In the genomic region with DNA sequence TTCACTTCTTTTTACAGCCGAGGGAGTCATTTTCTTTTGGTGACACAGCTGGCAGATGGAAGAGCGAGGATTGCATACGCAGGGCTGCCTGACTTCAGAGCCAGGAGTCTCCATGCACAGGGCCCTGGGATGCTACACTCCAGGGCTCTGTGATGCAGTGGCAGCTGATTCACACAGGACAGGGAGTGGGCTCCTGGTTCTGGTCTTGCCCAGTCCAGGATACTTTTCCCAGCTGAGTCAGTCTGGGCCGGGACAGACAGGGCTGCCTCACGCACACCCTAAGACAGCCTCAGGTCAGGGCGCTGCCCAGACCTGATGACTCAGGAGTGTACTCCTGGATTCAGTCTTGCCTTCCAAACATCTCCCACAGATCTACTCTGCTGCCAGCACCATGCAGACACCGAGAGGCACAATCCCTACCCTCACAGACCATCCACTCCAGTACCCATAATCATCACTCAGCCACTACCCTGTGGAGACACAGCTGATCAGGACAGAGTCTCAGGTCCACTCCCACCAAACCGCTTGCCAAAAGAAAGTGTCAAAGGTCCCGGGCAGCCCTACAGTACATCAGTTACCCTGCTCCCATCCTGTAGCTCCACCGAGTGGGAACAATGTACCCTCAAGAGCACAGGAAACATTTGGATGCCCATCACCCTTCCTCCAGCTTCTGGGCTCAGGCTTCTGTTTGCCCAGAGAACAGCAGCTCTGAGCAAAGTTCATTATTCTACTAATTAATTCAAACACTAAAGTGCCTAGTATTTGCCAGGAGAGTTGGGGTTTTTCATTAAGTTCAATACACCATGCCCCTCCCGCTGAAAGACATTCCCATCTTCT, we compare ENCODE assay signal across 10 cellular contexts. TPM values are rescaled to one million over a fixed set of nuclear protein-coding genes. Genes with fewer than 3 reads are reported as not detected.
DNase-seq lines count a peak whose midpoint lies in the region; ATAC-seq and TF ChIP-seq lines count a peak whose summit lies in the region.
"Had no signal": no experiment of that assay in that cellular context is flagged by ENCODE, and none has a peak within 500 bp of the region (broad histone marks: within the 10 kb centered on the region; RNA-seq: fewer than 3 reads in every experiment).

No MANE protein-coding gene starts in this region.

- H4K20me1 ChIP-seq in PC-9 (ENCODE audit: insufficient read depth), result peaks cover 11% of the 10 kb centered on the region

- H2AFZ ChIP-seq in PC-9, result no peak overlapping the region

- peaks cover 59% of the 10 kb centered on the region for H3F3A ChIP-seq in PC-9 (ENCODE audit: insufficient read depth, low read depth)

- DNase-seq in AG04449 (ENCODE audit: low read depth, low spot score), result peak; percentile 77
- DNase-seq in PC-9, result peak; percentile 80 to 89
- peak; percentile 78 for DNase-seq in myocyte (ENCODE audit: low read depth)
- DNase-seq in cerebellar cortex (ENCODE audit: low spot score), result no peak
- DNase-seq: naive B cell, NCI-H446 had no signal

- TSS peak; percentile 94 for BruUV-seq in PC-9 (replicated peaks; lab: Mats Ljungman, UMichigan)

- no peaks in the 10 kb centered on the region for H3K27me3 ChIP-seq in PC-9 (ENCODE audit: insufficient read depth, low read depth)

- CTCF ChIA-PET in AG04449 (lab: Yijun Ruan, JAX) (interaction anchor here (1.0 to 7.5 kb wide), 13 partner anchors 10 to 434 kb away, joined by 3 to 74 read pairs (median 7); partner anchors contain the start of genes PIGT and SYS1), PC-9 (lab: Charles Lee) (interaction anchor here (0.8 kb wide), 1 partner anchor 14 kb away, joined by 5 read pairs; no protein-coding TSS in a partner anchor)

- H3K27ac ChIP-seq in PC-9, result peak overlapping the region; percentile 81

- H3K4me1 ChIP-seq in PC-9 (replicated peaks; ENCODE audit: insufficient read depth), result peaks cover 62% of the 10 kb centered on the region

- H3K9me2 ChIP-seq in PC-9 (ENCODE audit: insufficient read depth), result no peaks in the 10 kb centered on the region

- H3K4me3 ChIP-seq in AG04449 (ENCODE audit: low read depth, low read length), result no peak overlapping the region
- no peak overlapping the region; the same call in 1 of the 2 replicates for H3K4me3 ChIP-seq in PC-9

- peaks cover 75% of the 10 kb centered on the region for H3K79me2 ChIP-seq in PC-9 (ENCODE audit: low read depth)

- ATAC-seq in esophagus mucosa (peak; percentile 89), HG03135 (IDR thresholded peaks at IDR 0.05; ENCODE audit: unreplicated experiment) (no peak), GM21390 (IDR thresholded peaks at IDR 0.05; ENCODE audit: unreplicated experiment) (no peak), HG03565 (IDR thresholded peaks at IDR 0.05; ENCODE audit: unreplicated experiment) (no peak)

- TF ChIP-seq CTCF in AG04449 (IDR thresholded peaks at IDR 0.05; ENCODE audit: insufficient read depth, low read length, missing control alignments), result no peak
- no peak for TF ChIP-seq CTCF in PC-9 (conservative IDR thresholded peaks at IDR 0.05)

- H3K36me3 ChIP-seq in PC-9 (ENCODE audit: low read depth), result peaks cover 63% of the 10 kb centered on the region

- POLR2A ChIA-PET in AG04449 (lab: Yijun Ruan, JAX) (interaction anchor here (0.6 to 3.8 kb wide), 12 partner anchors 11 to 553 kb away, joined by 3 to 91 read pairs (median 4); partner anchors contain the start of genes DNTTIP1, SDC4, SYS1 and WFDC3), PC-9 (lab: Charles Lee; ENCODE audit: unreplicated experiment) (interaction anchor here (0.6 to 1.4 kb wide), 5 partner anchors 8 to 462 kb away, joined by 4 to 9 read pairs (median 5); no protein-coding TSS in a partner anchor)

- intact Hi-C loops in PC-9 (cut with micrococcal nuclease; ENCODE audit: unreplicated experiment), result loop anchor here (1.0 to 2.0 kb wide), 2 partner anchors 9 to 26 kb away; partner anchors contain the start of gene SYS1

- H3K9me3 ChIP-seq in PC-9 (ENCODE audit: insufficient read depth, low read depth), result no peaks in the 10 kb centered on the region

- peak overlapping the region; percentile 93 for H3K4me2 ChIP-seq in PC-9

RNA-seq across cellular contexts. Expression of gene SDC4, which starts 11.5 kb away (rescaled TPM):
- 114 and 117 TPM in 2 replicates for total RNA-seq in PC-9 (2021)
- 99.1 TPM for total RNA-seq in esophagus mucosa
- 34.8 and 51.5 TPM in 2 replicates for total RNA-seq in myocyte
- 42.9 TPM for polyA plus RNA-seq in myocyte (2012)

RNA-seq across cellular contexts. Expression of gene SYS1, which starts 26.2 kb away (rescaled TPM):
- total RNA-seq in PC-9 (2021) (35.1 and 38.8 TPM in 2 replicates), esophagus mucosa (13.7 TPM), myocyte (12.7 and 13.2 TPM in 2 replicates)
- 16.8 TPM for polyA plus RNA-seq in myocyte (2012)

RNA-seq across cellular contexts. Expression of gene MATN4, which starts 28.6 kb away (rescaled TPM):
- 0.33 and 0.60 TPM in 2 replicates for total RNA-seq in PC-9 (2021)
- 0.16 TPM for total RNA-seq in esophagus mucosa
- total RNA-seq in myocyte, result not detected in 2 replicates
- polyA plus RNA-seq in myocyte (2012), result not detected

RNA-seq across cellular contexts. Expression of gene RBPJL, which starts 30.1 kb away (rescaled TPM):
- total RNA-seq in PC-9 (2021), result not detected in 2 replicates
- total RNA-seq in esophagus mucosa, result not detected
- not detected in 2 replicates for total RNA-seq in myocyte
- polyA plus RNA-seq in myocyte (2012), result not detected

RNA-seq across cellular contexts. Expression of gene TP53TG5, which starts 41.4 kb away (rescaled TPM):
- total RNA-seq in PC-9 (2021) (0.23 TPM in 1 of 2 replicates, not detected in the other), esophagus mucosa (0.36 TPM), myocyte (not detected in 2 replicates)
- 0.34 TPM for polyA plus RNA-seq in myocyte (2012)
